ENCODE assay signal across 10 cellular contexts in genomic region chr6:53615633-53616449, GRCh38. TPM values are rescaled to one million over a fixed set of nuclear protein-coding genes. Genes with fewer than 3 reads are reported as not detected.
DNase-seq lines count a peak whose midpoint lies in the region; ATAC-seq, FAIRE-seq and TF ChIP-seq lines count a peak whose summit lies in the region.
"Had no signal": no experiment of that assay in that cellular context is flagged by ENCODE, and none has a peak within 500 bp of the region (broad histone marks: within the 10 kb centered on the region; RNA-seq: fewer than 3 reads in every experiment).

No MANE protein-coding gene starts in this region.

- H4K20me1 ChIP-seq in K562 (replicated peaks; ENCODE audit: control insufficient read depth, insufficient read depth, low read length): no peaks in the 10 kb centered on the region

- no TSS peak for BruUV-seq in K562 (replicated peaks; lab: Mats Ljungman, UMichigan)

- no peak; the same call in 1 of the 2 replicates for TF ChIP-seq EP300 in K562 (IDR thresholded peaks at IDR 0.05; ENCODE audit: low read length)

- WGBS in K562 (ENCODE audit: insufficient coverage, low coverage, missing lambda C conversion rate): 4% methylated on average over 8 of the region's 8 CpGs
- 29% methylated on average over 8 of the region's 8 CpGs for WGBS in liver
- WGBS in heart right ventricle, 2 donors: 76 to 77% methylated on average over 8 of the region's 8 CpGs

- peak; percentile 87 for FAIRE-seq in K562 (lab: Jason Lieb, UNC)

- DNase-seq in AG09319 (ENCODE audit: extremely low read depth, low read depth) (peak; percentile 12), HuH-7.5 (ENCODE audit: low spot score) (peak; percentile 3), K562 (ENCODE audit: extremely low read depth in 1 of 4, low spot score in 3 of 4) (peak; percentile 26 to 44 (median 32)), NCI-H524 treated with DMSO at 0.1 percent for 48 hours (lab: John Stamatoyannopoulos, UW) (no peak), Ammon's horn (ENCODE audit: low spot score) (no peak), heart right ventricle (no peak)
- no peak for DNase-seq in effector CD8-positive, alpha-beta T cell (lab: John Stamatoyannopoulos, UW)
- DNase-seq: DMS79, KBM-7 had no signal

- in situ Hi-C loops in K562 (cut with MboI): no loop called here

- H3K27ac ChIP-seq in K562 (ENCODE audit: extremely low read depth, low read depth, low read length): peak overlapping the region; percentile 81
- peak overlapping the region; percentile 96 to 99 for H3K27ac ChIP-seq in liver (ENCODE audit: low read depth in 1 of 2, low read length in 2 of 2)
- no peak overlapping the region for H3K27ac ChIP-seq in heart right ventricle

- H3K4me1 ChIP-seq in K562 (replicated peaks in 1 of 2; ENCODE audit: control insufficient read depth in 2 of 2, insufficient read depth in 2 of 2, low read length in 2 of 2) (peaks cover 0 to 21% of the 10 kb centered on the region in 2 experiments; a peak in 3 of 5 replicates), liver (ENCODE audit: control insufficient read depth in 4 of 4, insufficient read depth in 4 of 4, low read length in 3 of 4) (peaks cover 4 to 59% (median 30%) of the 10 kb centered on the region in 4 donors), heart right ventricle (no peaks in the 10 kb centered on the region)

- TF ChIP-seq POLR2A in K562 (conservative IDR thresholded peaks at IDR 0.05): no peak

- TF ChIP-seq RAD21 in K562 (CRISPR knock-in tag; conservative IDR thresholded peaks at IDR 0.05 in 1 of 2, IDR thresholded peaks at IDR 0.05 in 1 of 2): no peak
- TF ChIP-seq RAD21 in liver (IDR thresholded peaks at IDR 0.05): peak in 1 of 2 donors; percentile 19

- H3K4me2 ChIP-seq in K562 (ENCODE audit: insufficient read depth, low read length): peak overlapping the region; percentile 78

- H3K36me3 ChIP-seq in K562 (ENCODE audit: control insufficient read depth, insufficient read depth, low read length): no peaks in the 10 kb centered on the region
- no peaks in the 10 kb centered on the region for H3K36me3 ChIP-seq in liver (ENCODE audit: control insufficient read depth in 4 of 4, insufficient read depth in 3 of 4, low read depth in 1 of 4, low read length in 3 of 4)
- H3K36me3 ChIP-seq in heart right ventricle: no peaks in the 10 kb centered on the region

- POLR2A ChIA-PET in K562 (lab: Yijun Ruan, JAX): interaction anchor here (1.0 kb wide), 1 partner anchor 12 kb away, joined by 3 read pairs; no protein-coding TSS in a partner anchor

- intact Hi-C loops in K562 (cut with micrococcal nuclease): no loop called here
- intact Hi-C loops in heart right ventricle (cut with DNase I): no loop called here

- H2AFZ ChIP-seq in K562 (ENCODE audit: low read depth, low read length): peak overlapping the region; percentile 93

- H3K9ac ChIP-seq in K562 (ENCODE audit: insufficient read depth in 1 of 2, low read depth in 2 of 2, low read length in 2 of 2) (peak overlapping the region in 1 of 2 experiments; percentile 54; a peak in 2 of 4 replicates), liver (ENCODE audit: low read depth in 1 of 2, low read length in 2 of 2) (peak overlapping the region; percentile 47 to 93)

- TF ChIP-seq CTCF in AG09319 (IDR thresholded peaks at IDR 0.05; ENCODE audit: low read depth, low read length): no peak
- no peak for TF ChIP-seq CTCF in K562 (IDR thresholded peaks at IDR 0.05 in 2 of 3, conservative IDR thresholded peaks at IDR 0.05 in 1 of 3; ENCODE audit: insufficient read depth in 2 of 3, low read depth in 1 of 3, low read length in 3 of 3)
- no peak for TF ChIP-seq CTCF in liver (IDR thresholded peaks at IDR 0.05; ENCODE audit: low read depth, low read length, missing input control)
- TF ChIP-seq CTCF in heart right ventricle (IDR thresholded peaks at IDR 0.05): no peak

- H3K9me1 ChIP-seq in K562 (ENCODE audit: control insufficient read depth, insufficient read depth, low read length): no peaks in the 10 kb centered on the region

- H3K9me3 ChIP-seq in K562 (replicated peaks; ENCODE audit: control insufficient read depth, insufficient read depth, low read depth, low read length): no peaks in the 10 kb centered on the region
- no peaks in the 10 kb centered on the region for H3K9me3 ChIP-seq in liver (ENCODE audit: control insufficient read depth in 4 of 4, low read length in 3 of 4)
- no peaks in the 10 kb centered on the region for H3K9me3 ChIP-seq in heart right ventricle

- no peaks in the 10 kb centered on the region for H3K27me3 ChIP-seq in K562 (ENCODE audit: control insufficient read depth in 2 of 2, insufficient read depth in 2 of 2, low read length in 2 of 2)
- H3K27me3 ChIP-seq in liver (ENCODE audit: control insufficient read depth in 4 of 4, insufficient read depth in 4 of 4, low read length in 3 of 4): no peaks in the 10 kb centered on the region
- peaks cover 0 to 4% (median 0%) of the 10 kb centered on the region in 7 donors for H3K27me3 ChIP-seq in heart right ventricle

- CTCF ChIA-PET in K562 (lab: Yijun Ruan, JAX; ENCODE audit: low intra/inter-chr PET ratio): no interaction called here

- ATAC-seq in K562 (peak; percentile 88), heart right ventricle (no peak)

- no peaks in the 10 kb centered on the region for H3K79me2 ChIP-seq in K562 (ENCODE audit: control insufficient read depth, insufficient read depth, low read length)

- H3K4me3 ChIP-seq in K562: no peak overlapping the region
- H3K4me3 ChIP-seq in liver (ENCODE audit: low read depth in 1 of 3, low read length in 3 of 3): peak overlapping the region; percentile 12 to 45 (median 33)
- H3K4me3 ChIP-seq in heart right ventricle: no peak overlapping the region

TF ChIP-seq in K562, 482 proteins besides CTCF, POLR2A, EP300 and RAD21 (continues in another document):
- TF ChIP-seq NEUROD1 (IDR thresholded peaks at IDR 0.05; ENCODE audit: borderline replicate concordance, low read depth, low read length, partially characterized antibody) (peak; percentile 55), GABPA (tag; conservative IDR thresholded peaks at IDR 0.05; ENCODE audit: low read depth) (no peak), CEBPB (tag; IDR thresholded peaks at IDR 0.05) (no peak), RBFOX2 (IDR thresholded peaks at IDR 0.05; ENCODE audit: low read depth, low read length) (no peak), ZNF512 (tag; IDR thresholded peaks at IDR 0.05) (no peak), SMARCA5 (IDR thresholded peaks at IDR 0.05) (no peak)

TF ChIP-seq in liver, 16 proteins besides CTCF, POLR2A, EP300 and RAD21 (continues in another document):
- TF ChIP-seq HNF4A (conservative IDR thresholded peaks at IDR 0.05) (peak; percentile 88 to 90), EGR1 (IDR thresholded peaks at IDR 0.05; ENCODE audit: low read depth in 2 of 2) (no peak), NR2F2 (IDR thresholded peaks at IDR 0.05) (no peak), SP1 (IDR thresholded peaks at IDR 0.05) (peak; percentile 89), FOXA1 (IDR thresholded peaks at IDR 0.05) (no peak), GABPA (IDR thresholded peaks at IDR 0.05 in 1 of 2, conservative IDR thresholded peaks at IDR 0.05 in 1 of 2) (no peak), HNF4G (IDR thresholded peaks at IDR 0.05) (peak; percentile 90), JUND (IDR thresholded peaks at IDR 0.05) (peak; percentile 58 to 67), YY1 (IDR thresholded peaks at IDR 0.05) (peak; percentile 49), RXRA (IDR thresholded peaks at IDR 0.05) (peak; percentile 52 to 68), MAX (IDR thresholded peaks at IDR 0.05) (peak; percentile 46)
- TF ChIP-seq, protein P1, sequence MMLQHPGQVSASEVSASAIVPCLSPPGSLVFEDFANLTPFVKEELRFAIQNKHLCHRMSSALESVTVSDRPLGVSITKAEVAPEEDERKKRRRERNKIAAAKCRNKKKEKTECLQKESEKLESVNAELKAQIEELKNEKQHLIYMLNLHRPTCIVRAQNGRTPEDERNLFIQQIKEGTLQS (IDR thresholded peaks at IDR 0.05): peak; percentile 49
- TF ChIP-seq, protein P2, sequence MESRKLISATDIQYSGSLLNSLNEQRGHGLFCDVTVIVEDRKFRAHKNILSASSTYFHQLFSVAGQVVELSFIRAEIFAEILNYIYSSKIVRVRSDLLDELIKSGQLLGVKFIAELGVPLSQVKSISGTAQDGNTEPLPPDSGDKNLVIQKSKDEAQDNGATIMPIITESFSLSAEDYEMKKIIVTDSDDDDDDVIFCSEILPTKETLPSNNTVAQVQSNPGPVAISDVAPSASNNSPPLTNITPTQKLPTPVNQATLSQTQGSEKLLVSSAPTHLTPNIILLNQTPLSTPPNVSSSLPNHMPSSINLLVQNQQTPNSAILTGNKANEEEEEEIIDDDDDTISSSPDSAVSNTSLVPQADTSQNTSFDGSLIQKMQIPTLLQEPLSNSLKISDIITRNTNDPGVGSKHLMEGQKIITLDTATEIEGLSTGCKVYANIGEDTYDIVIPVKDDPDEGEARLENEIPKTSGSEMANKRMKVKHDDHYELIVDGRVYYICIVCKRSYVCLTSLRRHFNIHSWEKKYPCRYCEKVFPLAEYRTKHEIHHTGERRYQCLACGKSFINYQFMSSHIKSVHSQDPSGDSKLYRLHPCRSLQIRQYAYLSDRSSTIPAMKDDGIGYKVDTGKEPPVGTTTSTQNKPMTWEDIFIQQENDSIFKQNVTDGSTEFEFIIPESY (IDR thresholded peaks at IDR 0.05): peak; percentile 54

RNA-seq across cellular contexts. Expression of gene KLHL31, which starts 49.7 kb away (rescaled TPM):
- total RNA-seq in K562 (2011; cell fraction: chromatin; rRNA removed; ENCODE audit: low replicate concordance): not detected in 2 replicates
- total RNA-seq in K562 (2011; cell fraction: nucleolus; rRNA removed): not detected in 2 replicates
- total RNA-seq in K562 (2011; cell fraction: nucleoplasm; rRNA removed): not detected in 2 replicates
- total RNA-seq in K562 (2014; rRNA removed) (not detected in 2 replicates), K562 (2014; rRNA removed; fragmentation: Illumina TruSeq; extraction: Trizol) (not detected in 2 replicates), K562 (2015; rRNA removed; fragmentation: Illumina TruSeq; extraction: Trizol) (not detected in 2 replicates), K562 (2021) (not detected in 2 replicates), liver (under 1 TPM; 0.59 to 0.65 TPM), heart right ventricle (100 to 1,000 TPM; 198 to 452 (median 287) TPM)
- polyA plus RNA-seq in K562 (2011; rRNA removed) (not detected in 2 replicates), K562 (2014; fragmentation: Illumina TruSeq; extraction: Trizol) (not detected in 2 replicates), K562 (2014; fragmentation: Nextera tagmentation; extraction: Ambion mirVana) (not detected), K562 (2014; rRNA removed) (not detected in 2 replicates), liver (under 1 TPM; 0.08 to 0.32 TPM), heart right ventricle (100 to 1,000 TPM in 1 of 2 donors, 10 to 100 TPM in 1; 35.1 to 129 TPM)
- not detected in 2 replicates for polyA plus RNA-seq in K562 (2011; cell fraction: cytosol; rRNA removed)
- polyA plus RNA-seq in K562 (2011; cell fraction: nucleus; rRNA removed): not detected in 2 replicates
- not detected in 2 replicates for polyA plus RNA-seq in K562 (2012)
- polyA minus RNA-seq in K562 (2011; rRNA and poly(A)+ RNA removed): not detected in 2 replicates
- not detected in 2 replicates for polyA minus RNA-seq in K562 (2011; cell fraction: cytosol; rRNA and poly(A)+ RNA removed)
- polyA minus RNA-seq in K562 (2011; cell fraction: nucleus; rRNA and poly(A)+ RNA removed): not detected in 2 replicates

Comparison
In these comparisons a context has a peak if more than half of its experiments do, and no peak if none do; other contexts are left out.
1. DNase-seq: peak in AG09319 (single experiment), HuH-7.5 (single experiment) and K562 (4 of 4); none in effector CD8-positive, alpha-beta T cell (single experiment), NCI-H524 treated with DMSO at 0.1 percent for 48 hours (single experiment), Ammon's horn (single experiment) and heart right ventricle (0 of 2).
2. H3K27ac ChIP-seq: peak in K562 (single experiment) and liver (2 of 2); none in heart right ventricle (0 of 10).
3. H3K4me3 ChIP-seq: peak in liver (3 of 3); none in K562 (single experiment) and heart right ventricle (0 of 10).
4. RNA of gene KLHL31, which starts 49.7 kb away (total RNA-seq): 198 to 452 TPM in heart right ventricle; 0.59 to 0.65 TPM in liver and not detected in K562; every median in the first group is over 100 times any median in the second.